ENCODE assay signal across 19 cellular contexts in genomic region chr7:31102151-31102972, GRCh38. TPM values are rescaled to one million over a fixed set of nuclear protein-coding genes. Genes with fewer than 3 reads are reported as not detected.
A peak's percentile ranks its signal among the peaks of the same experiment; 100 is the strongest.
DNase-seq lines count a peak whose midpoint lies in the region; ATAC-seq and TF ChIP-seq lines count a peak whose summit lies in the region.
"Had no signal": no experiment of that assay in that cellular context is flagged by ENCODE, and none has a peak within 500 bp of the region (broad histone marks: within the 10 kb centered on the region; RNA-seq: fewer than 3 reads in every experiment).

No MANE protein-coding gene starts in this region.

- ATAC-seq in activated CD8-positive, alpha-beta memory T cell treated with anti-CD3 and anti-CD28 coated beads, Interleukin-2, amount 10 ng/mL, durations not matched to agents 7 days and 5 days, result no peak
- ATAC-seq in upper lobe of right lung, result peak; percentile 7

- no peak overlapping the region for H3K4me3 Mint-ChIP-seq in activated CD8-positive, alpha-beta memory T cell treated with anti-CD3 and anti-CD28 coated beads, Interleukin-2, amount 10 ng/mL, durations not matched to agents 7 days and 5 days
- H3K4me3 Mint-ChIP-seq in endodermal cell, result no peak overlapping the region
- H3K4me3 Mint-ChIP-seq: CD4-positive, alpha-beta T cell had no signal

- no peaks in the 10 kb centered on the region for H3K9me3 Mint-ChIP-seq in activated CD8-positive, alpha-beta memory T cell treated with anti-CD3 and anti-CD28 coated beads, Interleukin-2, amount 10 ng/mL, durations not matched to agents 7 days and 5 days (ENCODE audit: low read depth)
- no peaks in the 10 kb centered on the region for H3K9me3 Mint-ChIP-seq in endodermal cell
- H3K9me3 Mint-ChIP-seq: CD4-positive, alpha-beta T cell had no signal

- 85 to 100% methylated on average over 7 to 12 of the region's 12 CpGs for WGBS in endodermal cell (ENCODE audit: insufficient coverage in 1 of 2, insufficient read length in 1 of 2), 2 experiments
- 83 to 84% methylated on average over 6 to 9 of the region's 12 CpGs for WGBS in esophagus squamous epithelium, 2 donors

- no peaks in the 10 kb centered on the region for H3K27me3 ChIP-seq in endodermal cell (ENCODE audit: control insufficient read depth, insufficient read depth, low read length, poor library complexity, severe bottlenecking)
- H3K27me3 ChIP-seq in upper lobe of right lung, result no peaks in the 10 kb centered on the region
- no peaks in the 10 kb centered on the region for H3K27me3 ChIP-seq in esophagus squamous epithelium
- H3K27me3 ChIP-seq: BE2C had no signal

- CTCF ChIA-PET in activated CD8-positive, alpha-beta memory T cell treated with anti-CD3 and anti-CD28 coated beads, Interleukin-2, amount 10 ng/mL, durations not matched to agents 7 days and 5 days (lab: Charles Lee), result no interaction called here

- no peak overlapping the region for H3K9ac ChIP-seq in endodermal cell (ENCODE audit: extremely low read depth, low read length, poor library complexity, severe bottlenecking)

- H3K27me3 Mint-ChIP-seq in activated CD8-positive, alpha-beta memory T cell treated with anti-CD3 and anti-CD28 coated beads, Interleukin-2, amount 10 ng/mL, durations not matched to agents 7 days and 5 days, result no peaks in the 10 kb centered on the region
- H3K27me3 Mint-ChIP-seq in endodermal cell (ENCODE audit: insufficient read depth), result no peaks in the 10 kb centered on the region
- H3K27me3 Mint-ChIP-seq: CD4-positive, alpha-beta T cell had no signal

- H3K9me3 ChIP-seq in endodermal cell (ENCODE audit: control insufficient read depth, low read length) (no peaks in the 10 kb centered on the region), upper lobe of right lung (no peaks in the 10 kb centered on the region), esophagus squamous epithelium (no peaks in the 10 kb centered on the region)
- H3K9me3 ChIP-seq: BE2C had no signal

- no peak overlapping the region for H3K27ac ChIP-seq in endodermal cell (ENCODE audit: low read depth, low read length)
- no peak overlapping the region for H3K27ac ChIP-seq in upper lobe of right lung
- H3K27ac ChIP-seq in esophagus squamous epithelium, result no peak overlapping the region
- H3K27ac ChIP-seq: HL-60 had no signal

- peak; percentile 32 for DNase-seq in activated CD8-positive, alpha-beta memory T cell treated with anti-CD3 and anti-CD28 coated beads for 24 hours
- DNase-seq in activated CD8-positive, alpha-beta memory T cell treated with anti-CD3 and anti-CD28 coated beads, Interleukin-2, amount 10 ng/mL, durations not matched to agents 7 days and 5 days, result no peak
- DNase-seq in endodermal cell, result peak; percentile 38
- DNase-seq in posterior vena cava (ENCODE audit: low spot score), result peak; percentile 66
- DNase-seq in upper lobe of right lung, result no peak
- DNase-seq in esophagus squamous epithelium (lab: John Stamatoyannopoulos, UW), result no peak
- DNase-seq in RPMI8226, result no peak
- DNase-seq in activated CD4-positive, alpha-beta T cell treated with anti-CD3 and anti-CD28 coated beads, Interleukin-2, amount 50 U/mL, for 1 hour, result no peak
- DNase-seq: 8988T; BE2C; CD4-positive, alpha-beta T cell; EL; NCI-H1105; NCI-H1694 treated with DMSO at 0.1 percent for 48 hours; NCI-H2107; NCI-H2227 treated with DMSO at 0.1 percent for 48 hours; NK-92 treated with Interleukin-12 subunit alpha and Interleukin-12 subunit beta, amount 100 ng/mL, for 24 hours; OCI-M1 had no signal

- TF ChIP-seq CTCF in endodermal cell (conservative IDR thresholded peaks at IDR 0.05) (no peak), upper lobe of right lung (IDR thresholded peaks at IDR 0.05) (no peak), esophagus squamous epithelium (IDR thresholded peaks at IDR 0.05) (no peak)

- TF ChIP-seq POLR2A in esophagus squamous epithelium (IDR thresholded peaks at IDR 0.05), result no peak

- intact Hi-C loops in posterior vena cava (cut with DNase I) (no loop called here), upper lobe of right lung (cut with DNase I) (no loop called here), esophagus squamous epithelium (cut with DNase I) (no loop called here)

- H3K36me3 ChIP-seq in endodermal cell (ENCODE audit: control insufficient read depth, insufficient read depth, low read length) (no peaks in the 10 kb centered on the region), upper lobe of right lung (no peaks in the 10 kb centered on the region), esophagus squamous epithelium (no peaks in the 10 kb centered on the region)
- H3K36me3 ChIP-seq: BE2C had no signal

- no peaks in the 10 kb centered on the region for H3K4me1 Mint-ChIP-seq in activated CD8-positive, alpha-beta memory T cell treated with anti-CD3 and anti-CD28 coated beads, Interleukin-2, amount 10 ng/mL, durations not matched to agents 7 days and 5 days
- H3K4me1 Mint-ChIP-seq in endodermal cell, result no peaks in the 10 kb centered on the region

- H3K27ac Mint-ChIP-seq in activated CD8-positive, alpha-beta memory T cell treated with anti-CD3 and anti-CD28 coated beads, Interleukin-2, amount 10 ng/mL, durations not matched to agents 7 days and 5 days, result no peak overlapping the region
- H3K27ac Mint-ChIP-seq in endodermal cell, result no peak overlapping the region
- H3K27ac Mint-ChIP-seq: CD4-positive, alpha-beta T cell had no signal

- no peak overlapping the region for H3K4me3 ChIP-seq in endodermal cell (ENCODE audit: low read length)
- no peak overlapping the region for H3K4me3 ChIP-seq in upper lobe of right lung
- no peak overlapping the region for H3K4me3 ChIP-seq in esophagus squamous epithelium

- no peaks in the 10 kb centered on the region for H3K36me3 Mint-ChIP-seq in activated CD8-positive, alpha-beta memory T cell treated with anti-CD3 and anti-CD28 coated beads, Interleukin-2, amount 10 ng/mL, durations not matched to agents 7 days and 5 days
- no peaks in the 10 kb centered on the region for H3K36me3 Mint-ChIP-seq in endodermal cell (ENCODE audit: low read depth)

- H3K4me1 ChIP-seq in endodermal cell (ENCODE audit: control insufficient read depth, insufficient read depth, low read length) (no peaks in the 10 kb centered on the region), upper lobe of right lung (no peaks in the 10 kb centered on the region), esophagus squamous epithelium (no peaks in the 10 kb centered on the region)
- H3K4me1 ChIP-seq: BE2C had no signal

RNA-seq across cellular contexts. Expression of gene ADCYAP1R1, which starts 50.3 kb away (rescaled TPM):
- total RNA-seq in activated CD8-positive, alpha-beta memory T cell treated with anti-CD3 and anti-CD28 coated beads, Interleukin-2, amount 10 ng/mL, durations not matched to agents 7 days and 5 days, result not detected
- total RNA-seq in endodermal cell (1 to 10 TPM; 1.2 to 2.1 TPM), posterior vena cava (1 to 10 TPM; 1.8 to 4.3 TPM), upper lobe of right lung (1.8 TPM), esophagus squamous epithelium (10 to 100 TPM in 1 of 4 donors, under 1 TPM in 3; 0.15 to 10.5 (median 0.20) TPM)
- 12.7 TPM for polyA plus RNA-seq in endodermal cell (2013, experiment 1 of 2)
- polyA plus RNA-seq in endodermal cell (2013, experiment 2 of 2), result 10.1 TPM
- total RNA-seq: CD4-positive, alpha-beta T cell had no signal

Comparison
In these comparisons a context has a peak if more than half of its experiments do, and no peak if none do; other contexts are left out.
1. DNase-seq: peak in activated CD8-positive, alpha-beta memory T cell treated with anti-CD3 and anti-CD28 coated beads for 24 hours (single experiment), endodermal cell (single experiment) and posterior vena cava (single experiment); none in activated CD8-positive, alpha-beta memory T cell treated with anti-CD3 and anti-CD28 coated beads, Interleukin-2, amount 10 ng/mL, durations not matched to agents 7 days and 5 days (single experiment), upper lobe of right lung (single experiment), esophagus squamous epithelium (single experiment), RPMI8226 (single experiment) and activated CD4-positive, alpha-beta T cell treated with anti-CD3 and anti-CD28 coated beads, Interleukin-2, amount 50 U/mL, for 1 hour (single experiment).